9 cellular contexts compared by ENCODE assay signal in the genomic region with DNA sequence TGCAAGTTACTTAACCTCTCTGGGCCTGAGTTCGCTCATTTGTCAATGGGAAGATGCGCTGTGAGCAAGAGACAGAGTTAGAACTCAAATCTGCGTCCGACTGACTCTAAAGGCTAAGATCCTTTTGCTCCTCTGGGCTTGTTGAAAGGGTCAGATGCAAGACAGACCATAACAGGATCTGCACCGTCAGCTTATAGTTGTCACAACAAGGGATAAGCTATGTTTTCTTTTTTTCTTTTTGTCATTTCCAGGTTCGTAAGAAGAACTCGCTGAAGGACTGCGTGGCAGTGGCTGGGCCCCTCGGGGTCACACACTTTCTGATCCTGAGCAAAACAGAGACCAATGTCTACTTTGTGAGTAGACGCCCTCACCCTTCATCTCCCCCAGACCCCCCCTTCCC. TPM values are rescaled to one million over a fixed set of nuclear protein-coding genes. Genes with fewer than 3 reads are reported as not detected.
DNase-seq lines count a peak whose midpoint lies in the region; ATAC-seq, FAIRE-seq and TF ChIP-seq lines count a peak whose summit lies in the region.
"Had no signal": no experiment of that assay in that cellular context is flagged by ENCODE, and none has a peak within 500 bp of the region (broad histone marks: within the 10 kb centered on the region; RNA-seq: fewer than 3 reads in every experiment).

No MANE protein-coding gene starts in this region.

- H3K9me3 ChIP-seq in OCI-LY7 (ENCODE audit: low read length) = no peaks in the 10 kb centered on the region

- no peaks in the 10 kb centered on the region for H3K9me2 ChIP-seq in OCI-LY7 (ENCODE audit: insufficient read depth, low read length)

- BruUV-seq in Calu3 (replicated peaks; lab: Mats Ljungman, UMichigan) (no TSS peak), OCI-LY7 (replicated peaks; lab: Mats Ljungman, UMichigan) (no TSS peak)

- no peak overlapping the region for H2AFZ ChIP-seq in OCI-LY7 (ENCODE audit: low read length)

- FAIRE-seq in frontal cortex (lab: Jason Lieb, UNC) = no peak

- H3K9me3 Mint-ChIP-seq in Calu3 (ENCODE audit: low read depth, unreplicated experiment) (no peaks in the 10 kb centered on the region), osteocyte (ENCODE audit: unreplicated experiment) (no peaks in the 10 kb centered on the region)

- CTCF ChIA-PET in Calu3 (lab: Charles Lee) (interaction anchor here (1.4 kb wide), 1 partner anchor 144 kb away, joined by 4 read pairs; no protein-coding TSS in a partner anchor), OCI-LY7 (lab: Charles Lee; ENCODE audit: unreplicated experiment) (interaction anchor here (0.6 kb wide), 1 partner anchor 223 kb away, joined by 7 read pairs; no protein-coding TSS in a partner anchor)

- H3K36me3 Mint-ChIP-seq in Calu3 (ENCODE audit: insufficient read depth, unreplicated experiment) (peaks cover 51% of the 10 kb centered on the region), osteocyte (ENCODE audit: unreplicated experiment) (peaks cover 18% of the 10 kb centered on the region)

- peak overlapping the region; percentile 91 for H3K4me2 ChIP-seq in OCI-LY7 (ENCODE audit: low read length)

- peaks cover 58% of the 10 kb centered on the region for H3K4me1 ChIP-seq in OCI-LY7 (ENCODE audit: insufficient read depth, low read length, poor library complexity, severe bottlenecking)

- peaks cover 32% of the 10 kb centered on the region for H3K79me2 ChIP-seq in OCI-LY7 (ENCODE audit: insufficient read depth, low read depth, low read length)

- POLR2A ChIA-PET in OCI-LY7 (lab: Charles Lee) = interaction anchor here (0.7 to 1.0 kb wide), 2 partner anchors 43 to 94 kb away, joined by 3 read pairs; no protein-coding TSS in a partner anchor

- peak overlapping the region; percentile 68 for H3K27ac Mint-ChIP-seq in Calu3 (ENCODE audit: unreplicated experiment)
- peak overlapping the region; percentile 73 for H3K27ac Mint-ChIP-seq in osteocyte (ENCODE audit: unreplicated experiment)

- H4K20me1 ChIP-seq in OCI-LY7 (ENCODE audit: insufficient read depth, low read length) = no peaks in the 10 kb centered on the region

- no peak for TF ChIP-seq CTCF in Calu3 (IDR thresholded peaks at IDR 0.05; ENCODE audit: unreplicated experiment)
- no peak for TF ChIP-seq CTCF in OCI-LY7 (conservative IDR thresholded peaks at IDR 0.05; ENCODE audit: low read length)
- no peak for TF ChIP-seq CTCF in epithelial cell of esophagus (IDR thresholded peaks at IDR 0.05; ENCODE audit: insufficient read depth, low read depth, low read length, missing control alignments)
- TF ChIP-seq CTCF in osteocyte (IDR thresholded peaks at IDR 0.05) = no peak

- no peak for ATAC-seq in GM18502 (IDR thresholded peaks at IDR 0.05; ENCODE audit: poor library complexity, unreplicated experiment)

- DNase-seq in Calu3 (no peak), OCI-LY7 (ENCODE audit: low spot score) (no peak), epithelial cell of esophagus (ENCODE audit: low read depth) (no peak), osteocyte (ENCODE audit: extremely low spot score, unreplicated experiment) (no peak), NCI-H345 (lab: John Stamatoyannopoulos, UW) (no peak), NOMO-1 treated with dmso at 0.1 percent for 144 hours (lab: John Stamatoyannopoulos, UW; ENCODE audit: unreplicated experiment) (no peak), frontal cortex (ENCODE audit: low spot score in 2 of 2) (no peak)
- DNase-seq: NCI-H1930 had no signal

- H3K36me3 ChIP-seq in OCI-LY7 (ENCODE audit: insufficient read depth, low read length) = peaks cover 57% of the 10 kb centered on the region

- H3K27me3 Mint-ChIP-seq in Calu3 (ENCODE audit: unreplicated experiment) (peaks cover 14% of the 10 kb centered on the region), osteocyte (ENCODE audit: unreplicated experiment) (no peaks in the 10 kb centered on the region)

- peak overlapping the region; percentile 99 for H3K4me3 ChIP-seq in OCI-LY7 (ENCODE audit: low read depth, low read length, poor library complexity, severe bottlenecking)
- H3K4me3 ChIP-seq in epithelial cell of esophagus (ENCODE audit: low read length) = peak overlapping the region; percentile 96

- H3K4me3 Mint-ChIP-seq in Calu3 (ENCODE audit: low read depth, unreplicated experiment) (peak overlapping the region; percentile 84), osteocyte (ENCODE audit: unreplicated experiment) (peak overlapping the region; percentile 82)

- H3K4me1 Mint-ChIP-seq in Calu3 (ENCODE audit: low read depth, unreplicated experiment) (peaks cover 18% of the 10 kb centered on the region), osteocyte (ENCODE audit: unreplicated experiment) (peaks cover 14% of the 10 kb centered on the region)

- peak overlapping the region; percentile 42 for H3K27ac ChIP-seq in OCI-LY7 (ENCODE audit: low read depth, low read length, poor library complexity, severe bottlenecking)

- intact Hi-C loops in Calu3 (cut with micrococcal nuclease; ENCODE audit: unreplicated experiment) (no loop called here), OCI-LY7 (cut with micrococcal nuclease; ENCODE audit: unreplicated experiment) (loop anchor here (10.0 kb wide), 2 partner anchors 128 to 298 kb away; partner anchors contain the start of genes CDC37 and S1PR2)

RNA-seq across cellular contexts. Expression of gene PPAN, which starts 1.1 kb away (rescaled TPM):
- total RNA-seq in Calu3 (2022) (52.2 and 56.4 TPM in 2 replicates), OCI-LY7 (2022) (88.3 and 116 TPM in 2 replicates), osteocyte (34.4 and 40.9 TPM in 2 replicates), frontal cortex (15.1 TPM)
- 77.1 and 85.8 TPM in 2 replicates for total RNA-seq in OCI-LY7 (2014; rRNA removed; shearing (Covaris generic))

RNA-seq across cellular contexts. Expression of gene P2RY11, which starts 4.2 kb away (rescaled TPM):
- total RNA-seq in Calu3 (2022) = 20.7 and 25.2 TPM in 2 replicates
- 8.8 and 11.9 TPM in 2 replicates for total RNA-seq in OCI-LY7 (2014; rRNA removed; shearing (Covaris generic))
- 31.1 and 43.3 TPM in 2 replicates for total RNA-seq in OCI-LY7 (2022)
- total RNA-seq in osteocyte = 11.8 and 15.7 TPM in 2 replicates
- total RNA-seq in frontal cortex = 4.1 TPM

RNA-seq across cellular contexts. Expression of gene ANGPTL6, which starts 4.8 kb away (rescaled TPM):
- total RNA-seq in Calu3 (2022) (0.59 and 1.2 TPM in 2 replicates), OCI-LY7 (2022) (8.3 and 10.1 TPM in 2 replicates), osteocyte (0.18 and 0.21 TPM in 2 replicates), frontal cortex (not detected)
- 7.3 and 8.4 TPM in 2 replicates for total RNA-seq in OCI-LY7 (2014; rRNA removed; shearing (Covaris generic))

RNA-seq across cellular contexts. Expression of gene EIF3G, which starts 12.4 kb away (rescaled TPM):
- 143 and 149 TPM in 2 replicates for total RNA-seq in Calu3 (2022)
- 255 and 287 TPM in 2 replicates for total RNA-seq in OCI-LY7 (2014; rRNA removed; shearing (Covaris generic))
- 256 TPM in 2 replicates for total RNA-seq in OCI-LY7 (2022)
- 209 and 217 TPM in 2 replicates for total RNA-seq in osteocyte
- total RNA-seq in frontal cortex = 108 TPM

RNA-seq across cellular contexts. Expression of gene SHFL, which starts 21.1 kb away (rescaled TPM):
- 37.3 and 61.5 TPM in 2 replicates for total RNA-seq in Calu3 (2022)
- total RNA-seq in OCI-LY7 (2014; rRNA removed; shearing (Covaris generic)) = 21.9 and 32.9 TPM in 2 replicates
- 28.5 and 30.9 TPM in 2 replicates for total RNA-seq in OCI-LY7 (2022)
- total RNA-seq in osteocyte = 35.9 and 38.7 TPM in 2 replicates
- 3.3 TPM for total RNA-seq in frontal cortex
